ENCODE assay signal across 17 cellular contexts in genomic region chr2:46198931-46199330, GRCh38.
"Had no signal": no experiment of that assay in that cellular context is flagged by ENCODE, and none has a peak within 500 bp of the region (broad histone marks: within the 10 kb centered on the region; RNA-seq: fewer than 3 reads in every experiment).

No MANE protein-coding gene starts in this region.

- H3K9me3 Mint-ChIP-seq: dendritic cell treated with granulocyte-macrophage colony-stimulating factor and Interleukin-4, amounts not matched to agents 40 ng/mL and 50 ng/mL, for 4 days; effector memory CD8-positive, alpha-beta T cell; stimulated activated naive CD8-positive, alpha-beta T cell treated with anti-CD3 and anti-CD28 coated beads, Interleukin-15, Interleukin-2, amounts not matched to agents 100 ng/mL and 50 ng/mL, for 24 hours had no signal

- H3K9me3 ChIP-seq: lower lobe of right lung, psoas muscle, spleen, upper lobe of left lung had no signal

- H3K4me1 ChIP-seq: psoas muscle had no signal

- H3K4me3 ChIP-seq: hepatocyte, lower lobe of right lung, psoas muscle, spleen, upper lobe of left lung had no signal

- H3K36me3 ChIP-seq: brain microvascular endothelial cell, lower lobe of right lung, spleen, upper lobe of left lung had no signal

- H3K4me3 Mint-ChIP-seq: activated CD4-positive, alpha-beta T cell treated with anti-CD3 and anti-CD28 coated beads, Interleukin-2, amount 10 ng/mL, durations not matched to agents 7 days and 5 days; activated naive CD8-positive, alpha-beta T cell treated with anti-CD3 and anti-CD28 coated beads, Interleukin-2, amount 10 ng/mL, durations not matched to agents 7 days and 5 days; dendritic cell treated with granulocyte-macrophage colony-stimulating factor and Interleukin-4, amounts not matched to agents 40 ng/mL and 50 ng/mL, for 4 days; effector memory CD8-positive, alpha-beta T cell; neural crest cell; stimulated activated naive CD8-positive, alpha-beta T cell treated with anti-CD3 and anti-CD28 coated beads, Interleukin-15, Interleukin-2, amounts not matched to agents 100 ng/mL and 50 ng/mL, for 24 hours had no signal

- H3K27me3 ChIP-seq: brain microvascular endothelial cell, hepatocyte, spleen, upper lobe of left lung had no signal

- H3K27me3 Mint-ChIP-seq: activated CD4-positive, alpha-beta T cell treated with anti-CD3 and anti-CD28 coated beads, Interleukin-2, amount 10 ng/mL, durations not matched to agents 7 days and 5 days; effector memory CD8-positive, alpha-beta T cell; stimulated activated naive CD8-positive, alpha-beta T cell treated with anti-CD3 and anti-CD28 coated beads, Interleukin-15, Interleukin-2, amounts not matched to agents 100 ng/mL and 50 ng/mL, for 24 hours had no signal

- ATAC-seq: effector memory CD8-positive, alpha-beta T cell; lower lobe of right lung; psoas muscle; sciatic nerve had no signal

- DNase-seq: activated CD4-positive, alpha-beta T cell treated with anti-CD3 and anti-CD28 coated beads, Interleukin-2, amount 10 ng/mL, durations not matched to agents 7 days and 5 days; activated gamma-delta T cell treated with Interleukin-2 at 50 U/mL for 16 hours; activated naive CD8-positive, alpha-beta T cell treated with anti-CD3 and anti-CD28 coated beads, Interleukin-2, amount 10 ng/mL, durations not matched to agents 7 days and 5 days; anterior cingulate cortex; brain microvascular endothelial cell; cerebellar nuclear complex; effector memory CD8-positive, alpha-beta T cell; kidney; lower lobe of right lung; psoas muscle; spleen; upper lobe of left lung had no signal

- H3K27ac ChIP-seq: brain microvascular endothelial cell, hepatocyte, lower lobe of right lung, psoas muscle had no signal

- H3K27ac Mint-ChIP-seq: activated CD4-positive, alpha-beta T cell treated with anti-CD3 and anti-CD28 coated beads, Interleukin-2, amount 10 ng/mL, durations not matched to agents 7 days and 5 days; activated naive CD8-positive, alpha-beta T cell treated with anti-CD3 and anti-CD28 coated beads, Interleukin-2, amount 10 ng/mL, durations not matched to agents 7 days and 5 days; dendritic cell treated with granulocyte-macrophage colony-stimulating factor and Interleukin-4, amounts not matched to agents 40 ng/mL and 50 ng/mL, for 4 days; stimulated activated naive CD8-positive, alpha-beta T cell treated with anti-CD3 and anti-CD28 coated beads, Interleukin-15, Interleukin-2, amounts not matched to agents 100 ng/mL and 50 ng/mL, for 24 hours had no signal

- H3K4me1 Mint-ChIP-seq: neural crest cell had no signal
